In the genomic region with DNA sequence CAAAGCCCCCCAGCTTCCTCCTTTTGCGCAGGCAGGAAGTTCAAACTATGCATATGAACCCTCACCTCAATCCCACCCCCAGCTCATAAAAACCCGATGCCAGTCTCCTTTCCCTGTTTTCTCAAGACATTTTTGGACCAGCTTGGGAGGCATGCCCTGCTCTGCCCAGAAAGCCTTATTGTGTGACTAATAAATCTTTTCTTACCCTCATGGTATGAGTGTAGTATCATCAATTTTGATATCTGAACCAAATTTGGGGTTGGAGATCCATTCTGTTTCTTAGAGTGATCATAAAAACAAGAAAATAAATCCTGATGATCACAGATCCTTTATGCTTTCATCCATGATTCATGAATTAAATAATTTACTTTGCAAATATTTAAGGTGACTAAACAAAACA, we compare ENCODE assay signal across 39 cellular contexts.
"Had no signal": no experiment of that assay in that cellular context is flagged by ENCODE, and none has a peak within 500 bp of the region (broad histone marks: within the 10 kb centered on the region; RNA-seq: fewer than 3 reads in every experiment).

No MANE protein-coding gene starts in this region.

- DNase-seq: activated effector memory CD4-positive, alpha-beta T cell treated with anti-CD3 and anti-CD28 coated beads, Interleukin-2, amount 50 U/mL, for 16 hours; activated effector memory CD4-positive, alpha-beta T cell treated with Interleukin-2 at 50 U/mL for 16 hours; activated gamma-delta T cell; activated gamma-delta T cell treated with Interleukin-2 at 50 U/mL for 16 hours; activated naive CD4-positive, alpha-beta T cell; activated naive CD4-positive, alpha-beta T cell treated with anti-CD3 and anti-CD28 coated beads for 36 hours; activated naive CD4-positive, alpha-beta T cell treated with anti-CD3 and anti-CD28 coated beads, Interleukin-2, amount 10 ng/mL, durations not matched to agents 7 days and 5 days; activated naive CD4-positive, alpha-beta T cell treated with anti-CD3 and anti-CD28 coated beads, Interleukin-2, amount 50 U/mL, for 16 hours; activated naive CD4-positive, alpha-beta T cell treated with Interleukin-2 at 50 U/mL for 16 hours; activated naive CD8-positive, alpha-beta T cell treated with anti-CD3 and anti-CD28 coated beads for 36 hours; activated naive CD8-positive, alpha-beta T cell treated with anti-CD3 and anti-CD28 coated beads, Interleukin-2, amount 10 ng/mL, durations not matched to agents 7 days and 5 days; activated naive CD8-positive, alpha-beta T cell treated with anti-CD3 and anti-CD28 coated beads, Interleukin-2, amount 50 U/mL, for 24 hours; activated T-cell treated with anti-CD3 and anti-CD28 coated beads for 4 hours; activated T-cell treated with anti-CD3 and anti-CD28 coated beads, Interleukin-2, amount 50 U/mL, for 1 hour; activated T-cell treated with anti-CD3 and anti-CD28 coated beads, Interleukin-2, amount 50 U/mL, for 24 hours; activated T-cell treated with anti-CD3 and anti-CD28 coated beads, Interleukin-2, amount 50 U/mL, for 4 hours; activated T-cell treated with anti-CD3 and anti-CD28 coated beads, Interleukin-2, amount 50 U/mL, for 48 hours; activated T-cell treated with anti-CD3 and anti-CD28 coated beads, Interleukin-2, amount 50 U/mL, for 72 hours; adrenal gland; amniotic stem cell; amygdala; anterior cingulate cortex; aorta; body of pancreas; brain microvascular endothelial cell; central memory CD4-positive, alpha-beta T cell; cerebellar nuclear complex had no signal

- H3K27me3 ChIP-seq: adrenal gland, ascending aorta, body of pancreas, brain microvascular endothelial cell, breast epithelium, cardiac muscle cell had no signal

- H3K4me1 Mint-ChIP-seq: activated naive CD4-positive, alpha-beta T cell treated with anti-CD3 and anti-CD28 coated beads, Interleukin-2, amount 10 ng/mL, durations not matched to agents 7 days and 5 days; activated naive CD4-positive, alpha-beta T cell treated with anti-CD3 and anti-CD28 coated beads, Interleukin-2, amount 50 U/mL, for 24 hours; activated naive CD8-positive, alpha-beta T cell treated with anti-CD3 and anti-CD28 coated beads for 36 hours; activated naive CD8-positive, alpha-beta T cell treated with anti-CD3 and anti-CD28 coated beads, Interleukin-2, amount 10 ng/mL, durations not matched to agents 7 days and 5 days; activated naive CD8-positive, alpha-beta T cell treated with anti-CD3 and anti-CD28 coated beads, Interleukin-2, amount 50 U/mL, for 24 hours; activated T-helper 17 cell treated with anti-CD3 and anti-CD28 coated beads, Interleukin-2, amount 50 U/mL, for 72 hours; brain; central memory CD8-positive, alpha-beta T cell had no signal

- H3K9me3 Mint-ChIP-seq: activated naive CD8-positive, alpha-beta T cell treated with anti-CD3 and anti-CD28 coated beads for 36 hours; activated naive CD8-positive, alpha-beta T cell treated with anti-CD3 and anti-CD28 coated beads, Interleukin-2, amount 50 U/mL, for 24 hours; central memory CD8-positive, alpha-beta T cell had no signal

- H3K4me3 Mint-ChIP-seq: activated naive CD4-positive, alpha-beta T cell treated with anti-CD3 and anti-CD28 coated beads for 36 hours; activated naive CD4-positive, alpha-beta T cell treated with anti-CD3 and anti-CD28 coated beads, Interleukin-2, amount 10 ng/mL, durations not matched to agents 7 days and 5 days; activated naive CD4-positive, alpha-beta T cell treated with anti-CD3 and anti-CD28 coated beads, Interleukin-2, amount 50 U/mL, for 24 hours; activated naive CD8-positive, alpha-beta T cell; activated naive CD8-positive, alpha-beta T cell treated with anti-CD3 and anti-CD28 coated beads for 36 hours; activated naive CD8-positive, alpha-beta T cell treated with anti-CD3 and anti-CD28 coated beads, Interleukin-2, amount 10 ng/mL, durations not matched to agents 7 days and 5 days; activated naive CD8-positive, alpha-beta T cell treated with anti-CD3 and anti-CD28 coated beads, Interleukin-2, amount 50 U/mL, for 24 hours; activated T-cell treated with anti-CD3 and anti-CD28 coated beads, Interleukin-2, amount 50 U/mL, for 24 hours; activated T-cell treated with anti-CD3 and anti-CD28 coated beads, Interleukin-2, amount 50 U/mL, for 4 hours; activated T-cell treated with anti-CD3 and anti-CD28 coated beads, Interleukin-2, amount 50 U/mL, for 72 hours; activated T-helper 1 cell treated with anti-CD3 and anti-CD28 coated beads, Interleukin-12 subunit alpha, Interleukin-12 subunit beta, Interleukin-2, Interleukin-4 antibody, amounts not matched to agents 30 ng/mL and 10 ng/mL and 1 ng/mL, durations not matched to agents 14 hours and 24 hours and 36 hours; activated T-helper 17 cell treated with anti-CD3 and anti-CD28 coated beads, Interleukin-2, amount 50 U/mL, for 72 hours; brain; central memory CD8-positive, alpha-beta T cell had no signal

- H3K36me3 Mint-ChIP-seq: activated naive CD4-positive, alpha-beta T cell treated with anti-CD3 and anti-CD28 coated beads, Interleukin-2, amount 10 ng/mL, durations not matched to agents 7 days and 5 days; activated naive CD4-positive, alpha-beta T cell treated with anti-CD3 and anti-CD28 coated beads, Interleukin-2, amount 50 U/mL, for 24 hours; activated naive CD4-positive, alpha-beta T cell treated with anti-CD3 and anti-CD28 coated beads, Interleukin-2, amount 50 U/mL, for 72 hours; activated naive CD8-positive, alpha-beta T cell; activated naive CD8-positive, alpha-beta T cell treated with anti-CD3 and anti-CD28 coated beads for 36 hours; activated naive CD8-positive, alpha-beta T cell treated with anti-CD3 and anti-CD28 coated beads, Interleukin-2, amount 10 ng/mL, durations not matched to agents 7 days and 5 days; brain had no signal

- H3K27ac ChIP-seq: adrenal gland, ascending aorta, body of pancreas, brain microvascular endothelial cell, breast epithelium, cardiac muscle cell had no signal

- H3K27me3 Mint-ChIP-seq: activated naive CD4-positive, alpha-beta T cell treated with anti-CD3 and anti-CD28 coated beads, Interleukin-2, amount 10 ng/mL, durations not matched to agents 7 days and 5 days; activated naive CD4-positive, alpha-beta T cell treated with anti-CD3 and anti-CD28 coated beads, Interleukin-2, amount 50 U/mL, for 24 hours; activated naive CD8-positive, alpha-beta T cell; activated naive CD8-positive, alpha-beta T cell treated with anti-CD3 and anti-CD28 coated beads for 36 hours; activated naive CD8-positive, alpha-beta T cell treated with anti-CD3 and anti-CD28 coated beads, Interleukin-2, amount 10 ng/mL, durations not matched to agents 7 days and 5 days; activated naive CD8-positive, alpha-beta T cell treated with anti-CD3 and anti-CD28 coated beads, Interleukin-2, amount 50 U/mL, for 24 hours; activated T-cell treated with anti-CD3 and anti-CD28 coated beads, Interleukin-2, amount 50 U/mL, for 24 hours; activated T-helper 17 cell treated with anti-CD3 and anti-CD28 coated beads, Interleukin-2, amount 50 U/mL, for 72 hours; central memory CD8-positive, alpha-beta T cell had no signal

- H3K4me1 ChIP-seq: adrenal gland, ascending aorta, body of pancreas, breast epithelium had no signal

- H3K9me3 ChIP-seq: adrenal gland, ascending aorta, body of pancreas had no signal

- H3K4me3 ChIP-seq: adrenal gland, ascending aorta, body of pancreas, breast epithelium, cardiac muscle cell had no signal

- ATAC-seq: activated naive CD4-positive, alpha-beta T cell treated with anti-CD3 and anti-CD28 coated beads, Interleukin-2, amount 50 U/mL, for 72 hours; activated naive CD8-positive, alpha-beta T cell treated with anti-CD3 and anti-CD28 coated beads, Interleukin-2, amount 50 U/mL, for 24 hours; activated T-cell treated with anti-CD3 and anti-CD28 coated beads, Interleukin-2, amount 50 U/mL, for 4 hours; activated T-cell treated with anti-CD3 and anti-CD28 coated beads, Interleukin-2, amount 50 U/mL, for 72 hours; activated T-helper 17 cell treated with anti-CD3 and anti-CD28 coated beads, Interleukin-2, amount 50 U/mL, for 72 hours; body of pancreas had no signal

- H3K36me3 ChIP-seq: adrenal gland, ascending aorta, brain microvascular endothelial cell, breast epithelium, cardiac muscle cell had no signal

- FAIRE-seq: astrocyte had no signal

- H3K27ac Mint-ChIP-seq: activated naive CD4-positive, alpha-beta T cell treated with anti-CD3 and anti-CD28 coated beads for 36 hours; activated naive CD4-positive, alpha-beta T cell treated with anti-CD3 and anti-CD28 coated beads, Interleukin-2, amount 10 ng/mL, durations not matched to agents 7 days and 5 days; activated naive CD4-positive, alpha-beta T cell treated with anti-CD3 and anti-CD28 coated beads, Interleukin-2, amount 50 U/mL, for 24 hours; activated naive CD4-positive, alpha-beta T cell treated with anti-CD3 and anti-CD28 coated beads, Interleukin-2, amount 50 U/mL, for 72 hours; activated naive CD8-positive, alpha-beta T cell; activated naive CD8-positive, alpha-beta T cell treated with anti-CD3 and anti-CD28 coated beads for 36 hours; activated naive CD8-positive, alpha-beta T cell treated with anti-CD3 and anti-CD28 coated beads, Interleukin-2, amount 10 ng/mL, durations not matched to agents 7 days and 5 days; activated naive CD8-positive, alpha-beta T cell treated with anti-CD3 and anti-CD28 coated beads, Interleukin-2, amount 50 U/mL, for 24 hours; activated T-cell treated with anti-CD3 and anti-CD28 coated beads, Interleukin-2, amount 50 U/mL, for 24 hours; activated T-cell treated with anti-CD3 and anti-CD28 coated beads, Interleukin-2, amount 50 U/mL, for 72 hours; activated T-helper 1 cell treated with anti-CD3 and anti-CD28 coated beads, Interleukin-12 subunit alpha, Interleukin-12 subunit beta, Interleukin-2, Interleukin-4 antibody, amounts not matched to agents 30 ng/mL and 10 ng/mL and 1 ng/mL, durations not matched to agents 14 hours and 24 hours and 36 hours; activated T-helper 17 cell treated with anti-CD3 and anti-CD28 coated beads, Interleukin-2, amount 50 U/mL, for 72 hours; activated T-helper 2 cell treated with anti-CD3 and anti-CD28 coated beads, Interferon-gamma antibody, Interleukin-2, Interleukin-4, amounts not matched to agents 10 μg/mL and 5 μg/mL and 100 μg/mL, durations not matched to agents 14 hours and 24 hours and 36 hours; brain had no signal
